In the genomic region with DNA sequence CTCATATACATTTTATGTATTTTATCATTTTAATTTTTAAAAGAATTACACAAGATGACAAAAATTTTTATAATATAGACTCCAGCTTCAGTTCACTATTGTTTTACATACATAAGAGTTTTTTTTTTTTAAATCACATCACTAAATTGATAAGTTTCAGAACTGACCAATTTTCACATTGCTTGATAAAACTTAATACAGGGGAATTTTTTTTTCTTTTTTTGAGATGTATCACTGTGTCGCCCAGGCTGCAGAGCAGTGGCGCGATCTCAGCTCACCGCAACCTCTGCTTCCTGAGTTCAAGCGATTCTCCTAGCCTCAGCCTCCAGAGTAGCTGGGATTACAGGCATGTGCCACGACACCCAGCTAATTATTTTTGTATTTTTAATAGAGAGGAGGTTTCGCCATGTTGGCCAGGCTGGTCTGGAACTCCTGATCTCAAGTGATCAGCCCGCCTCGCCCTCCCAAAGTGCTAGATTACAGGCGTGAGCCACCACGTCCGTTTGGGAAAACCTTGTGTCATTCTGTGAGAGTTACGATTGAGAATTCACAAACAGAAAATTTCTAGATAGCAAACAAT, we compare ENCODE assay signal across 8 cellular contexts. TPM values are rescaled to one million over a fixed set of nuclear protein-coding genes. Genes with fewer than 3 reads are reported as not detected.
A peak's percentile ranks its signal among the peaks of the same experiment; 100 is the strongest.
DNase-seq lines count a peak whose midpoint lies in the region; ATAC-seq, FAIRE-seq and TF ChIP-seq lines count a peak whose summit lies in the region.

No MANE protein-coding gene starts in this region.

- ATAC-seq in activated CD8-positive, alpha-beta memory T cell treated with anti-CD3 and anti-CD28 coated beads, Interleukin-2, amount 10 ng/mL, durations not matched to agents 7 days and 5 days: no peak
- ATAC-seq in HG02623 (IDR thresholded peaks at IDR 0.05; ENCODE audit: unreplicated experiment) (no peak), HG03460 (IDR thresholded peaks at IDR 0.05; ENCODE audit: unreplicated experiment) (no peak)

- H3K9ac ChIP-seq in NT2/D1 (ENCODE audit: insufficient read length, low read depth): no peak overlapping the region

- peaks cover 31% of the 10 kb centered on the region for H3K27me3 Mint-ChIP-seq in activated CD8-positive, alpha-beta memory T cell treated with anti-CD3 and anti-CD28 coated beads, Interleukin-2, amount 10 ng/mL, durations not matched to agents 7 days and 5 days
- peaks cover 79% of the 10 kb centered on the region for H3K27me3 Mint-ChIP-seq in progenitor cell of endocrine pancreas

- H3K9me3 Mint-ChIP-seq in activated CD8-positive, alpha-beta memory T cell treated with anti-CD3 and anti-CD28 coated beads, Interleukin-2, amount 10 ng/mL, durations not matched to agents 7 days and 5 days (ENCODE audit: low read depth): no peaks in the 10 kb centered on the region
- H3K9me3 Mint-ChIP-seq in progenitor cell of endocrine pancreas (ENCODE audit: low read depth): no peaks in the 10 kb centered on the region

- no peak for DNase-seq in activated CD8-positive, alpha-beta memory T cell treated with anti-CD3 and anti-CD28 coated beads, Interleukin-2, amount 10 ng/mL, durations not matched to agents 7 days and 5 days
- no peak for DNase-seq in activated CD8-positive, alpha-beta memory T cell treated with anti-CD3 and anti-CD28 coated beads, Interleukin-2, amount 50 U/mL, for 48 hours
- DNase-seq in NT2/D1 (ENCODE audit: low read depth, low spot score) (no peak), bronchial epithelial cell (ENCODE audit: low read depth) (no peak), progenitor cell of endocrine pancreas (ENCODE audit: low spot score, unreplicated experiment) (no peak), D721Med (ENCODE audit: insufficient read length, low spot score) (no peak)

- no peaks in the 10 kb centered on the region for H3K36me3 Mint-ChIP-seq in activated CD8-positive, alpha-beta memory T cell treated with anti-CD3 and anti-CD28 coated beads, Interleukin-2, amount 10 ng/mL, durations not matched to agents 7 days and 5 days
- H3K36me3 Mint-ChIP-seq in progenitor cell of endocrine pancreas (ENCODE audit: insufficient read depth): no peaks in the 10 kb centered on the region

- peak overlapping the region; percentile 9 for H3K27ac Mint-ChIP-seq in activated CD8-positive, alpha-beta memory T cell treated with anti-CD3 and anti-CD28 coated beads, Interleukin-2, amount 10 ng/mL, durations not matched to agents 7 days and 5 days
- H3K27ac Mint-ChIP-seq in progenitor cell of endocrine pancreas: no peak overlapping the region

- no peaks in the 10 kb centered on the region for H3K4me1 ChIP-seq in NT2/D1 (ENCODE audit: insufficient read depth, insufficient read length)

- peaks cover 61% of the 10 kb centered on the region for H3K4me1 Mint-ChIP-seq in activated CD8-positive, alpha-beta memory T cell treated with anti-CD3 and anti-CD28 coated beads, Interleukin-2, amount 10 ng/mL, durations not matched to agents 7 days and 5 days
- peaks cover 10% of the 10 kb centered on the region for H3K4me1 Mint-ChIP-seq in progenitor cell of endocrine pancreas (ENCODE audit: low read depth)

- CTCF ChIA-PET in activated CD8-positive, alpha-beta memory T cell treated with anti-CD3 and anti-CD28 coated beads, Interleukin-2, amount 10 ng/mL, durations not matched to agents 7 days and 5 days (lab: Charles Lee): interaction anchor here (0.9 to 6.9 kb wide), 6 partner anchors 14 to 267 kb away, joined by 5 to 53 read pairs (median 8); no protein-coding TSS in a partner anchor

- H3K36me3 ChIP-seq in NT2/D1 (ENCODE audit: insufficient read depth, insufficient read length, low read length): no peaks in the 10 kb centered on the region
- H3K36me3 ChIP-seq in bronchial epithelial cell (ENCODE audit: control insufficient read depth, insufficient read depth, low read length): no peaks in the 10 kb centered on the region

- no peaks in the 10 kb centered on the region for H3K9me3 ChIP-seq in NT2/D1 (ENCODE audit: insufficient read depth, low read length)

- FAIRE-seq in bronchial epithelial cell (lab: Jason Lieb, UNC): no peak
- FAIRE-seq in D721Med (lab: Jason Lieb, UNC): no peak

- peaks cover 17% of the 10 kb centered on the region for H3K27me3 ChIP-seq in NT2/D1 (ENCODE audit: insufficient read depth, insufficient read length)
- H3K27me3 ChIP-seq in bronchial epithelial cell (ENCODE audit: control insufficient read depth, insufficient read depth, low read length): no peaks in the 10 kb centered on the region

- TF ChIP-seq CTCF in bronchial epithelial cell (IDR thresholded peaks at IDR 0.05; ENCODE audit: insufficient read depth, low read length, severe bottlenecking): no peak
- no peak for TF ChIP-seq CTCF in progenitor cell of endocrine pancreas (IDR thresholded peaks at IDR 0.05; ENCODE audit: unreplicated experiment)
- TF ChIP-seq CTCF in D721Med (IDR thresholded peaks at IDR 0.05; ENCODE audit: insufficient read depth, missing control alignments): no peak

- peak overlapping the region; percentile 54 for H3K4me3 Mint-ChIP-seq in activated CD8-positive, alpha-beta memory T cell treated with anti-CD3 and anti-CD28 coated beads, Interleukin-2, amount 10 ng/mL, durations not matched to agents 7 days and 5 days
- peak overlapping the region; percentile 27 for H3K4me3 Mint-ChIP-seq in progenitor cell of endocrine pancreas (ENCODE audit: low read depth)

- H3K4me3 ChIP-seq in NT2/D1 (ENCODE audit: insufficient read length, low read depth) (peak overlapping the region; percentile 30), bronchial epithelial cell (ENCODE audit: low read depth, low read length) (peak overlapping the region; percentile 0)

RNA-seq across cellular contexts. Expression of a gene that starts 36.6 kb away (rescaled TPM):
- 10 to 100 TPM; 57.4 to 60.1 TPM for total RNA-seq in activated CD8-positive, alpha-beta memory T cell treated with anti-CD3 and anti-CD28 coated beads, Interleukin-2, amount 10 ng/mL, durations not matched to agents 7 days and 5 days
- 0.51 and 1.3 TPM in 2 replicates for total RNA-seq in bronchial epithelial cell
- 5.1 and 5.3 TPM in 2 replicates for total RNA-seq in progenitor cell of endocrine pancreas

RNA-seq across cellular contexts. Expression of a gene that starts 54.6 kb away (rescaled TPM):
- total RNA-seq in activated CD8-positive, alpha-beta memory T cell treated with anti-CD3 and anti-CD28 coated beads, Interleukin-2, amount 10 ng/mL, durations not matched to agents 7 days and 5 days: 10 to 100 TPM; 24.8 to 26.7 TPM
- total RNA-seq in bronchial epithelial cell: 3.2 and 4.7 TPM in 2 replicates
- 26.8 and 33.4 TPM in 2 replicates for total RNA-seq in progenitor cell of endocrine pancreas
